ENCODE assay signal across 7 cellular contexts in the genomic region with DNA sequence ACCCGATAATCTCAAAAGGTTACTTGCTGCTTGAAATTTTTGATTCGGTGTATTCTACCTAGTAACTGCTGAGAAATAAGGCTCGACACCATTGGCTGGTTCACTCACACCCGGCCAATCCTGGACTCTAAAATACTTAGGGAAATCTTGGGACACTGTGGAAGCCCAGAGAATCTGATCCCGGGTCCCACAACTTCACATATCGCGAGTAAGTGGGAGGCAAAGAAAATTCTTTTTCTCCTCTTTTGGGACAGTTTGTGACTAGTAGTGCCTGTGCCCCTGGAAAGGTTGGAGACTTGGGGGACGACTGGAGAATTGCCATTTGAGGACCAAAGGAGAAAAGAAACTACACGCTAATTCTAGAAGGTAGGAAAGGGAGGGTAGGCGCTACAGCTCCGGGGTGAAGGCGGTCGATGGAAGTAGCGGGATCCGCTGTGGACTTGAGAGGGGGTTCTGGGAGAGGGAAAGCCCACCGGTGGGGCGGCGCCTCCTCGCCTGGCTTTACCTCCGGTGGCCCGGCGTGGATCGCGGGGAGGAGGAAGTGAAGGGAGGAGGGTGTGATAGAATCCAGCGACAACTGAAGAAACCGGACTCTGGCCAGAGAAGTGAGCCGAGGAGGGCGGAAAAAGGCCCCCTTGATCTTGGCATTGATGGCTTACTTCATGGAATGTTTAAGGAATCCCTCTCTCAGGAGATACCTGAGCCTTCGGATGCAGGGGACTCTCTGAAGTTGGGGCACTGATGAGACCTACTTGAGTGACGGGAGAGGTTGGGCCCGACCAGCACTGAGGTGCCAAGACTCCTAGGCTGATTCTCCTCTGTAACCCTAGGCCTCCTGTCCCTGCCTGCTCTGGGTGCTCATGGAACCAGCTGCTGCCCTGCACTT. TPM values are rescaled to one million over a fixed set of nuclear protein-coding genes. Genes with fewer than 3 reads are reported as not detected.
DNase-seq lines count a peak whose midpoint lies in the region; ATAC-seq, FAIRE-seq and TF ChIP-seq lines count a peak whose summit lies in the region.

No MANE protein-coding gene starts in this region.

- H3K4me1 ChIP-seq in SK-N-SH (ENCODE audit: control insufficient read depth in 1 of 2, insufficient read depth in 2 of 2, low read depth in 1 of 2, low read length in 1 of 2) (peaks cover 0 to 8% of the 10 kb centered on the region in 2 experiments; a peak in 1 of 4 replicates), cardiac muscle cell (ENCODE audit: low read depth) (peaks cover 5% of the 10 kb centered on the region)

- no peak for TF ChIP-seq POLR2A in GM12892 (IDR thresholded peaks at IDR 0.05; ENCODE audit: low read depth, low read length)

- peak overlapping the region; percentile 87 for H3K9ac ChIP-seq in SK-N-SH

- TF ChIP-seq CTCF in SK-N-SH (IDR thresholded peaks at IDR 0.05) (no peak), cardiac muscle cell (IDR thresholded peaks at IDR 0.05; ENCODE audit: low read depth, low read length) (no peak), omental fat pad (IDR thresholded peaks at IDR 0.05) (no peak)

- ATAC-seq in HG02610 (IDR thresholded peaks at IDR 0.05; ENCODE audit: unreplicated experiment) (peak; percentile 86), omental fat pad (ENCODE audit: low FRiP score) (peak; percentile 99)

- H3K9me3 ChIP-seq in SK-N-SH, result no peaks in the 10 kb centered on the region
- H3K9me3 ChIP-seq in cardiac muscle cell (ENCODE audit: low read depth), result no peaks in the 10 kb centered on the region

- H3F3A ChIP-seq in SK-N-SH (replicated peaks; ENCODE audit: insufficient read depth), result no peaks in the 10 kb centered on the region

- H4K20me1 ChIP-seq in SK-N-SH (ENCODE audit: insufficient read depth), result no peaks in the 10 kb centered on the region

- peak overlapping the region; percentile 97 for H2AFZ ChIP-seq in SK-N-SH (ENCODE audit: low read depth)

- H3K27me3 ChIP-seq in SK-N-SH (ENCODE audit: insufficient read depth), result no peaks in the 10 kb centered on the region
- no peaks in the 10 kb centered on the region for H3K27me3 ChIP-seq in cardiac muscle cell

- peak overlapping the region; percentile 92 for H3K4me3 ChIP-seq in SK-N-SH (ENCODE audit: low read depth in 2 of 2, low read length in 1 of 2)
- peak overlapping the region; percentile 91 for H3K4me3 ChIP-seq in cardiac muscle cell

- peak overlapping the region; percentile 76 to 83 for H3K27ac ChIP-seq in SK-N-SH (ENCODE audit: low read depth in 2 of 2, low read length in 1 of 2)
- peak overlapping the region; percentile 42 for H3K27ac ChIP-seq in adipose tissue (ENCODE audit: low read depth, low read length)
- peak overlapping the region; percentile 83 for H3K27ac ChIP-seq in cardiac muscle cell

- DNase-seq in GM12892 (ENCODE audit: insufficient read length), result peak; percentile 57
- peak; percentile 83 for DNase-seq in NAMALWA (ENCODE audit: low spot score)
- peak; percentile 82 for DNase-seq in SK-N-SH
- DNase-seq in cardiac muscle cell (ENCODE audit: low read depth in 1 of 2, low spot score in 1 of 2), result peak; percentile 90 to 91
- peak; percentile 38 for DNase-seq in omental fat pad (ENCODE audit: low spot score)

- 2% methylated on average over 28 of the region's 31 CpGs for WGBS in SK-N-SH (ENCODE audit: low lambda C conversion rate)
- WGBS in adipose tissue, 3 donors, result 0 to 1% (median 1%) methylated on average over 31 of the region's 31 CpGs

- CTCF ChIA-PET in SK-N-SH (lab: Yijun Ruan, JAX), result interaction anchor here (1.1 to 1.4 kb wide), 4 partner anchors 9 to 85 kb away, joined by 3 to 5 read pairs (median 4); no protein-coding TSS in a partner anchor

- no peaks in the 10 kb centered on the region for H3K9me2 ChIP-seq in SK-N-SH

- H3K36me3 ChIP-seq in SK-N-SH (replicated peaks in 1 of 2; ENCODE audit: control insufficient read depth in 1 of 2, insufficient read depth in 2 of 2, low read length in 1 of 2) (peaks cover 0 to 8% of the 10 kb centered on the region in 2 experiments), cardiac muscle cell (no peaks in the 10 kb centered on the region)

- no peak for TF ChIP-seq EP300 in SK-N-SH (IDR thresholded peaks at IDR 0.05; ENCODE audit: borderline replicate concordance in 1 of 2, low read depth in 1 of 2, low read length in 1 of 2)

- peaks cover 13% of the 10 kb centered on the region; the same call in 1 of the 2 replicates for H3K79me2 ChIP-seq in SK-N-SH (ENCODE audit: insufficient read depth)

- POLR2A ChIA-PET in SK-N-SH (lab: Yijun Ruan, JAX), result no interaction called here

- TF ChIP-seq RAD21 in SK-N-SH (IDR thresholded peaks at IDR 0.05; ENCODE audit: low read length), result no peak

- H3K4me2 ChIP-seq in SK-N-SH, result peak overlapping the region; percentile 75

- FAIRE-seq in GM12892 (lab: Jason Lieb, UNC), result peak; percentile 54

TF ChIP-seq in SK-N-SH, 30 proteins besides CTCF, POLR2A, EP300 and RAD21 (continues in another document):
- TF ChIP-seq POLR2AphosphoS5 (IDR thresholded peaks at IDR 0.05; ENCODE audit: low read depth, low read length), result peak; percentile 84
- peak; percentile 83 for TF ChIP-seq ZBTB33 (IDR thresholded peaks at IDR 0.05; ENCODE audit: borderline replicate concordance, low read depth)

RNA-seq across cellular contexts. Expression of gene BTN3A3, which starts 18.8 kb away (rescaled TPM):
- polyA plus RNA-seq in GM12892 (2012; ENCODE audit: missing spikeins), result 31.0 TPM
- polyA plus RNA-seq in SK-N-SH (2012; rRNA removed) (6.9 and 8.8 TPM in 2 replicates), adipose tissue (10 to 100 TPM in 2 of 3 donors, 1 to 10 TPM in 1; 7.2 to 13.2 (median 10.1) TPM), cardiac muscle cell (2.9 TPM in 1 of 2 replicates, not detected in the other)
- polyA plus RNA-seq in SK-N-SH (2012; cell fraction: cytosol; rRNA removed), result 6.3 and 7.3 TPM in 2 replicates
- 21.5 and 23.0 TPM in 2 replicates for polyA plus RNA-seq in SK-N-SH (2012; cell fraction: nucleus; rRNA removed)
- total RNA-seq in cardiac muscle cell (0.14 and 1.4 TPM in 2 replicates), omental fat pad (10 to 100 TPM; 12.7 to 27.2 (median 18.0) TPM)

RNA-seq across cellular contexts. Expression of gene BTN3A1, which starts 19.4 kb away (rescaled TPM):
- 42.5 TPM for polyA plus RNA-seq in GM12892 (2012; ENCODE audit: missing spikeins)
- polyA plus RNA-seq in SK-N-SH (2012; rRNA removed) (14.2 and 17.6 TPM in 2 replicates), adipose tissue (10 to 100 TPM in 2 of 3 donors, 1 to 10 TPM in 1; 9.8 to 12.8 (median 12.8) TPM), cardiac muscle cell (1.9 and 3.7 TPM in 2 replicates)
- polyA plus RNA-seq in SK-N-SH (2012; cell fraction: cytosol; rRNA removed), result 11.9 and 13.4 TPM in 2 replicates
- 45.8 and 55.5 TPM in 2 replicates for polyA plus RNA-seq in SK-N-SH (2012; cell fraction: nucleus; rRNA removed)
- total RNA-seq in cardiac muscle cell (1.2 and 3.5 TPM in 2 replicates), omental fat pad (10 to 100 TPM; 14.4 to 24.6 (median 17.7) TPM)

RNA-seq across cellular contexts. Expression of gene BTN2A1, which starts 36.3 kb away (rescaled TPM):
- polyA plus RNA-seq in GM12892 (2012; ENCODE audit: missing spikeins), result 16.3 TPM
- polyA plus RNA-seq in SK-N-SH (2012; rRNA removed) (21.2 and 28.6 TPM in 2 replicates), adipose tissue (10 to 100 TPM in 1 of 3 donors, 1 to 10 TPM in 2; 7.9 to 13.3 (median 9.8) TPM), cardiac muscle cell (21.2 and 27.2 TPM in 2 replicates)
- 18.7 and 19.5 TPM in 2 replicates for polyA plus RNA-seq in SK-N-SH (2012; cell fraction: cytosol; rRNA removed)
- 46.6 and 50.0 TPM in 2 replicates for polyA plus RNA-seq in SK-N-SH (2012; cell fraction: nucleus; rRNA removed)
- total RNA-seq in cardiac muscle cell (16.0 and 18.9 TPM in 2 replicates), omental fat pad (10 to 100 TPM; 10.2 to 29.2 (median 15.2) TPM)

RNA-seq across cellular contexts. Expression of gene BTN2A2, which starts 38.6 kb away (rescaled TPM):
- polyA plus RNA-seq in GM12892 (2012; ENCODE audit: missing spikeins), result 40.1 TPM
- polyA plus RNA-seq in SK-N-SH (2012; rRNA removed) (11.1 and 18.0 TPM in 2 replicates), adipose tissue (1 to 10 TPM; 2.4 to 4.5 (median 4.2) TPM), cardiac muscle cell (9.7 and 13.5 TPM in 2 replicates)
- polyA plus RNA-seq in SK-N-SH (2012; cell fraction: cytosol; rRNA removed), result 7.2 and 8.9 TPM in 2 replicates
- 31.9 and 47.9 TPM in 2 replicates for polyA plus RNA-seq in SK-N-SH (2012; cell fraction: nucleus; rRNA removed)
- total RNA-seq in cardiac muscle cell (7.2 and 16.9 TPM in 2 replicates), omental fat pad (10 to 100 TPM in 1 of 4 donors, 1 to 10 TPM in 3; 6.5 to 14.2 (median 7.4) TPM)

RNA-seq across cellular contexts. Expression of gene BTN3A2, which starts 56.5 kb away (rescaled TPM):
- polyA plus RNA-seq in GM12892 (2012; ENCODE audit: missing spikeins), result 65.0 TPM
- polyA plus RNA-seq in SK-N-SH (2012; rRNA removed) (20.3 and 24.2 TPM in 2 replicates), adipose tissue (10 to 100 TPM; 13.0 to 22.0 (median 15.6) TPM), cardiac muscle cell (0.53 and 1.3 TPM in 2 replicates)
- polyA plus RNA-seq in SK-N-SH (2012; cell fraction: cytosol; rRNA removed), result 19.5 and 22.5 TPM in 2 replicates
- polyA plus RNA-seq in SK-N-SH (2012; cell fraction: nucleus; rRNA removed), result 31.8 and 33.3 TPM in 2 replicates
- total RNA-seq in cardiac muscle cell (0.28 and 0.39 TPM in 2 replicates), omental fat pad (10 to 100 TPM; 15.7 to 39.7 (median 20.5) TPM)

Comparison
In these comparisons a context has a peak if more than half of its experiments do, and no peak if none do; other contexts are left out.
1. Peak in every context shown above with its lines: DNase-seq, ATAC-seq, H3K4me3 ChIP-seq and H3K27ac ChIP-seq.
2. DNase-seq: peak in every context shown above with its lines; median percentile 90 in cardiac muscle cell; 83 in NAMALWA; 82 in SK-N-SH; 57 in GM12892; 38 in omental fat pad.